In the genomic region with DNA sequence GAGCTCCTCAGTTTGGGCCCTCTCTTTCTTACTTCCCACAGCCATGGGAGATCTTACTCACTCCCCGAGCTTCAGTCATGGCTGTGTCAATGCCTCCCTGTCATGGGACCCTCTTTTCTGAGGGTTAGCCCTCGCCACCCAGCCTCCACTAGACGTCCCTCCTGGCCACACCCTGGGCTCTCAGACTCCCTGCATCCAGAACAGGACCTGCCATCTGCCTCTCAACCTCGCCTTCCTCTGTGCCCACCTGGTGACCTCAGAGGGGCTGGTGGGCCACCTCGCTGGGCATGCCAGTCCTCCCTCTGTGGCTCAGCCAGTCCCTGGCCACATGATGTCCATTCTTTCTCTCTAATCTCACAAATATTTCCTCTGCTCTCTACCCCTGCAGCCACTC, we compare ENCODE assay signal across 14 cellular contexts. TPM values are rescaled to one million over a fixed set of nuclear protein-coding genes. Genes with fewer than 3 reads are reported as not detected.
DNase-seq lines count a peak whose midpoint lies in the region; ATAC-seq and TF ChIP-seq lines count a peak whose summit lies in the region.
"Had no signal": no experiment of that assay in that cellular context is flagged by ENCODE, and none has a peak within 500 bp of the region (broad histone marks: within the 10 kb centered on the region; RNA-seq: fewer than 3 reads in every experiment).

No MANE protein-coding gene starts in this region.

- ATAC-seq in left cardiac atrium (no peak), lower lobe of right lung (no peak), upper lobe of right lung (no peak), HG03175 (IDR thresholded peaks at IDR 0.05; ENCODE audit: unreplicated experiment) (no peak)
- ATAC-seq: CD8-positive, alpha-beta T cell had no signal

- no peak for DNase-seq in left ventricle myocardium inferior
- DNase-seq in left cardiac atrium, result no peak
- peak; percentile 33 for DNase-seq in lower lobe of right lung
- DNase-seq in posterior vena cava (ENCODE audit: low spot score), result peak; percentile 74
- peak; percentile 32 for DNase-seq in upper lobe of right lung
- no peak for DNase-seq in D341Med (ENCODE audit: low spot score)
- DNase-seq in putamen (ENCODE audit: low spot score), result no peak
- DNase-seq: CD8-positive, alpha-beta T cell; COR-L47; GF-D8; HCEC 1CT; HFFc6 had no signal

- H3K36me3 ChIP-seq in left ventricle myocardium inferior (no peaks in the 10 kb centered on the region), lower lobe of right lung (no peaks in the 10 kb centered on the region), upper lobe of right lung (no peaks in the 10 kb centered on the region)

- peaks cover 6% of the 10 kb centered on the region for H3K9me3 ChIP-seq in left ventricle myocardium inferior (replicated peaks)
- H3K9me3 ChIP-seq in lower lobe of right lung, result no peaks in the 10 kb centered on the region
- no peaks in the 10 kb centered on the region for H3K9me3 ChIP-seq in upper lobe of right lung

- no peaks in the 10 kb centered on the region for H3K27me3 ChIP-seq in left ventricle myocardium inferior (ENCODE audit: low read depth)
- no peaks in the 10 kb centered on the region for H3K27me3 ChIP-seq in lower lobe of right lung (ENCODE audit: low read depth)
- H3K27me3 ChIP-seq in upper lobe of right lung, result no peaks in the 10 kb centered on the region

- H3K27ac ChIP-seq in left ventricle myocardium inferior (replicated peaks) (peak overlapping the region; percentile 54), lower lobe of right lung (no peak overlapping the region), upper lobe of right lung (no peak overlapping the region)
- H3K27ac ChIP-seq: HL-60 had no signal

- TF ChIP-seq CTCF in left ventricle myocardium inferior (IDR thresholded peaks at IDR 0.05; ENCODE audit: borderline replicate concordance) (no peak), lower lobe of right lung (IDR thresholded peaks at IDR 0.05) (no peak), upper lobe of right lung (IDR thresholded peaks at IDR 0.05) (no peak)

- H3K4me3 ChIP-seq in left ventricle myocardium inferior, result no peak overlapping the region
- no peak overlapping the region for H3K4me3 ChIP-seq in lower lobe of right lung
- H3K4me3 ChIP-seq in upper lobe of right lung, result no peak overlapping the region

- H3K4me1 ChIP-seq in left ventricle myocardium inferior (peaks cover 77% of the 10 kb centered on the region), lower lobe of right lung (peaks cover 8% of the 10 kb centered on the region), upper lobe of right lung (no peaks in the 10 kb centered on the region)

- intact Hi-C loops in left ventricle myocardium inferior (cut with micrococcal nuclease), result loop anchor here (5.0 kb wide), 1 partner anchor 145 kb away; no protein-coding TSS in a partner anchor
- intact Hi-C loops in left cardiac atrium (cut with DNase I), result no loop called here
- intact Hi-C loops in lower lobe of right lung (cut with DNase I), result no loop called here
- intact Hi-C loops in posterior vena cava (cut with DNase I), result no loop called here
- intact Hi-C loops in upper lobe of right lung (cut with DNase I), result no loop called here

RNA-seq across cellular contexts. Expression of a gene that starts 54.6 kb away (rescaled TPM):
- total RNA-seq in left ventricle myocardium inferior (34.1 TPM), left cardiac atrium (10 to 100 TPM; 26.8 to 35.1 TPM), lower lobe of right lung (14.5 TPM), posterior vena cava (1 to 10 TPM; 7.0 to 8.8 TPM), upper lobe of right lung (13.8 TPM)

Comparison
In these comparisons a context has a peak if more than half of its experiments do, and no peak if none do; other contexts are left out.
1. DNase-seq: peak in lower lobe of right lung (single experiment), posterior vena cava (single experiment) and upper lobe of right lung (single experiment); none in left ventricle myocardium inferior (single experiment), left cardiac atrium (single experiment), D341Med (single experiment) and putamen (single experiment).